ENCODE assay signal across 1 cellular context in genomic region chr12:47823422-47824086, GRCh38.
A peak's percentile ranks its signal among the peaks of the same experiment; 100 is the strongest.
TF ChIP-seq lines count a peak whose summit lies in the region.

No MANE protein-coding gene starts in this region.

TF ChIP-seq in K562, 482 proteins besides CTCF, POLR2A, EP300 and RAD21 (continues in another document):
- TF ChIP-seq MTA1 (IDR thresholded peaks at IDR 0.05; ENCODE audit: borderline replicate concordance) (peak; percentile 35; the same call in 1 of the 2 replicates), ZNF695 (CRISPR knock-in tag; IDR thresholded peaks at IDR 0.05) (no peak), ZNF224 (CRISPR knock-in tag; IDR thresholded peaks at IDR 0.05) (no peak), KLF10 (CRISPR knock-in tag; IDR thresholded peaks at IDR 0.05) (no peak), BRD9 (IDR thresholded peaks at IDR 0.05; ENCODE audit: low read depth, partially characterized antibody) (no peak), MTA2 (IDR thresholded peaks at IDR 0.05; ENCODE audit: low read depth) (no peak), LARP7 (IDR thresholded peaks at IDR 0.05) (peak; percentile 62; the same call in 1 of the 2 replicates), CEBPG (CRISPR knock-in tag; IDR thresholded peaks at IDR 0.05) (no peak), CEBPG (tag; conservative IDR thresholded peaks at IDR 0.05 in 1 of 2, IDR thresholded peaks at IDR 0.05 in 1 of 2) (no peak), ELK3 (CRISPR knock-in tag; IDR thresholded peaks at IDR 0.05) (no peak), PURB (CRISPR knock-in tag; IDR thresholded peaks at IDR 0.05; ENCODE audit: low read depth) (no peak), SMAD3 (CRISPR knock-in tag; conservative IDR thresholded peaks at IDR 0.05) (no peak), ARID1B (IDR thresholded peaks at IDR 0.05) (0 out of 2 replicates have a peak, but pooled peaks have one; percentile 7), HIVEP1 (CRISPR knock-in tag; IDR thresholded peaks at IDR 0.05) (no peak), ZBTB26 (CRISPR knock-in tag; IDR thresholded peaks at IDR 0.05) (0 out of 2 replicates have a peak, but pooled peaks have one; percentile 40), MGA (IDR thresholded peaks at IDR 0.05) (no peak), MLX (CRISPR knock-in tag; conservative IDR thresholded peaks at IDR 0.05) (no peak), NR3C1 (CRISPR knock-in tag; IDR thresholded peaks at IDR 0.05) (no peak), ZNF431 (CRISPR knock-in tag; IDR thresholded peaks at IDR 0.05) (no peak), ATF7 (IDR thresholded peaks at IDR 0.05) (no peak), ZNF512 (tag; IDR thresholded peaks at IDR 0.05) (peak; percentile 87), KDM5B (IDR thresholded peaks at IDR 0.05; ENCODE audit: insufficient replicate concordance, low read depth, low read length) (no peak), ZNF12 (CRISPR knock-in tag; IDR thresholded peaks at IDR 0.05) (no peak), PATZ1 (CRISPR knock-in tag; IDR thresholded peaks at IDR 0.05; ENCODE audit: borderline replicate concordance) (no peak), NBN (IDR thresholded peaks at IDR 0.05; ENCODE audit: low read depth) (no peak), CREB5 (CRISPR knock-in tag; IDR thresholded peaks at IDR 0.05) (no peak), MEF2A (IDR thresholded peaks at IDR 0.05; ENCODE audit: control insufficient read depth, low read depth, low read length) (no peak), FOXJ2 (tag; IDR thresholded peaks at IDR 0.05) (no peak), SIN3B (IDR thresholded peaks at IDR 0.05; ENCODE audit: low read depth) (no peak), PTTG1 (tag; IDR thresholded peaks at IDR 0.05; ENCODE audit: low read depth) (no peak), BMI1 (IDR thresholded peaks at IDR 0.05; ENCODE audit: low read length) (no peak), FOXP4 (CRISPR knock-in tag; IDR thresholded peaks at IDR 0.05; ENCODE audit: borderline replicate concordance) (no peak), ZNF217 (CRISPR knock-in tag; IDR thresholded peaks at IDR 0.05) (no peak), L3MBTL2 (IDR thresholded peaks at IDR 0.05) (no peak), NFYB (IDR thresholded peaks at IDR 0.05; ENCODE audit: extremely low read depth, insufficient read length) (no peak), GTF2E2 (tag; IDR thresholded peaks at IDR 0.05) (no peak)
